In genomic region chr4:15658136-15658535, GRCh38 we compare ENCODE assay signal across 1 cellular context.
TF ChIP-seq lines count a peak whose summit lies in the region.

No MANE protein-coding gene starts in this region.

TF ChIP-seq in HepG2, 621 proteins besides CTCF, POLR2A, EP300 and RAD21:
- TF ChIP-seq CREBL2 (CRISPR knock-in tag; IDR thresholded peaks at IDR 0.05; ENCODE audit: borderline replicate concordance) (no peak), ZSCAN29 (CRISPR knock-in tag; conservative IDR thresholded peaks at IDR 0.05) (no peak), ZNF3 (CRISPR knock-in tag; IDR thresholded peaks at IDR 0.05) (peak; percentile 82), NONO (IDR thresholded peaks at IDR 0.05) (no peak), NONO (CRISPR knock-in tag; conservative IDR thresholded peaks at IDR 0.05) (no peak), HINFP (CRISPR knock-in tag; IDR thresholded peaks at IDR 0.05; ENCODE audit: low read depth) (no peak), RFX5 (IDR thresholded peaks at IDR 0.05; ENCODE audit: low read depth, low read length) (no peak)
